12 cellular contexts compared by ENCODE assay signal in the genomic region with DNA sequence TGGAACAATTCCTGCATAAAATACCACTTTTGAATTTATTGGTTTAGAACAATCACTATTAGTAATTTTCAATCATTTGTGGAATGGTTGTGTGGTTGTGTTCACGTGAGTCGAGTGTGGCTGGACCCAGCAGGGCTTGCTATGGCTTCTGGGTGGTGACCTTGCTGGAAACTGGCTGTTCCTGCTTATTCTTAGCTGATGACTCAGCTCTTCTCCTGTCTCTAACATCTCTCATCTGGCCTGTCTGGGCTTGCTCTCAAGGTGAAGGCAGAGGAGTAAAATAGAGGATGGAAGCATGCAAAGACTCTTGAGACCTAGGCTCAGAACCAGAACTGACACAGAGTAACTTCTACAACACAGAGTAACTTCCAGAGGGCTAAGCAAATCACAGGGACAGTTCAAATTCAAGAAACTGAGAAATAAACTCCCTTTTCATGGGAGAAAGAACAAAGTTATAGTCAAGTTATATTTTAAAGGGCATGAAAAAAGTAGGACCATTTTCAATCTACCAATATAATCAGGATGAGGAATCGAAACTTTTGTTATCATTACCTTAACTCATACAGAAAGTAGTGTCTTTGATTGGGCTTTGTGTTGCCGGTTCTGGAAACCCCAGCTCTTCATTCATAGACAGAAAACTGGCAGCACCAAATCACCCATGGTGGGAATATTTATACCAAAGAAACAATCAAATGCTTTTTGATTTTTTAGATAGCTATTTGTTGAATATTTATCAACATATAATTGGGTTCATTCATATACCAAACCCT.
DNase-seq lines count a peak whose midpoint lies in the region; ATAC-seq, FAIRE-seq and TF ChIP-seq lines count a peak whose summit lies in the region.
"Had no signal": no experiment of that assay in that cellular context is flagged by ENCODE, and none has a peak within 500 bp of the region (broad histone marks: within the 10 kb centered on the region; RNA-seq: fewer than 3 reads in every experiment).

No MANE protein-coding gene starts in this region.

- no peaks in the 10 kb centered on the region for H3K4me1 ChIP-seq in SK-N-SH (ENCODE audit: control insufficient read depth in 1 of 2, insufficient read depth in 2 of 2, low read depth in 1 of 2, low read length in 1 of 2)
- peaks cover 17% of the 10 kb centered on the region for H3K4me1 ChIP-seq in keratinocyte (ENCODE audit: control insufficient read depth, extremely low read depth, insufficient read depth, low read length)

- H3K9me3 ChIP-seq in SK-N-SH (no peaks in the 10 kb centered on the region), keratinocyte (ENCODE audit: control insufficient read depth, low read depth, low read length) (no peaks in the 10 kb centered on the region)

- H3K9ac ChIP-seq in SK-N-SH (no peak overlapping the region), keratinocyte (ENCODE audit: control insufficient read depth, extremely low read depth, insufficient read depth, low read length) (no peak overlapping the region)

- DNase-seq in Caki2 (ENCODE audit: low read depth) (peak; percentile 55), SK-N-SH (no peak), keratinocyte (ENCODE audit: low read depth, low spot score) (peak; percentile 77), AG20443 (ENCODE audit: low spot score) (no peak), SK-N-DZ (ENCODE audit: low spot score) (no peak), CD1c-positive myeloid dendritic cell (ENCODE audit: extremely low spot score) (no peak)
- DNase-seq: glutamatergic neuron; naive thymus-derived CD8-positive, alpha-beta T cell had no signal

- ATAC-seq in HG02798 (IDR thresholded peaks at IDR 0.05; ENCODE audit: poor library complexity, unreplicated experiment): peak; percentile 66
- no peak for ATAC-seq in GM19397 (IDR thresholded peaks at IDR 0.05; ENCODE audit: unreplicated experiment)
- ATAC-seq: naive thymus-derived CD8-positive, alpha-beta T cell; Right ventricle myocardium inferior had no signal

- H2AFZ ChIP-seq in SK-N-SH (ENCODE audit: low read depth) (peak overlapping the region; percentile 83), keratinocyte (ENCODE audit: control insufficient read depth, low read length) (peak overlapping the region; percentile 67)

- no peak for TF ChIP-seq RAD21 in SK-N-SH (IDR thresholded peaks at IDR 0.05; ENCODE audit: low read length)

- dilution Hi-C loops in keratinocyte (cut with MboI; ENCODE audit: extremely low pct_ligation_motif_present, low sequenced_read_pairs): no loop called here

- H3K4me3 ChIP-seq in SK-N-SH (ENCODE audit: low read depth in 2 of 2, low read length in 1 of 2): no peak overlapping the region
- peak overlapping the region in 2 of 3 experiments; percentile 6 to 8 for H3K4me3 ChIP-seq in keratinocyte (ENCODE audit: control insufficient read depth in 2 of 3, extremely low read depth in 1 of 3, insufficient read depth in 2 of 3, low read depth in 1 of 3, low read length in 3 of 3)

- CTCF ChIA-PET in SK-N-SH (lab: Yijun Ruan, JAX): no interaction called here

- TF ChIP-seq EP300 in SK-N-SH (IDR thresholded peaks at IDR 0.05; ENCODE audit: borderline replicate concordance in 1 of 2, low read depth in 1 of 2, low read length in 1 of 2): no peak

- in situ Hi-C loops in Caki2 (cut with HindIII; ENCODE audit: low pct_unique_long_range_greater_than_20kb, low sequenced_read_pairs): no loop called here

- no peaks in the 10 kb centered on the region for H3K9me2 ChIP-seq in SK-N-SH

- no peak overlapping the region for H3K4me2 ChIP-seq in SK-N-SH
- peak overlapping the region; percentile 73 for H3K4me2 ChIP-seq in keratinocyte (ENCODE audit: control insufficient read depth, extremely low read depth, insufficient read depth, low read depth, low read length)

- WGBS in SK-N-SH (ENCODE audit: low lambda C conversion rate): 16% methylated on average over 4 of the region's 4 CpGs

- peak; percentile 93 for FAIRE-seq in keratinocyte (lab: Jason Lieb, UNC)

- H3K9me1 ChIP-seq in keratinocyte (ENCODE audit: control insufficient read depth, extremely low read depth, insufficient read depth, low read length): no peaks in the 10 kb centered on the region

- no peaks in the 10 kb centered on the region for H3K36me3 ChIP-seq in SK-N-SH (replicated peaks in 1 of 2; ENCODE audit: control insufficient read depth in 1 of 2, insufficient read depth in 2 of 2, low read length in 1 of 2)
- H3K36me3 ChIP-seq in keratinocyte (ENCODE audit: control insufficient read depth in 2 of 2, extremely low read depth in 1 of 2, insufficient read depth in 2 of 2, low read length in 2 of 2): no peaks in the 10 kb centered on the region

- H3K79me2 ChIP-seq in SK-N-SH (ENCODE audit: insufficient read depth) (no peaks in the 10 kb centered on the region), keratinocyte (ENCODE audit: control insufficient read depth, insufficient read depth, low read length) (no peaks in the 10 kb centered on the region)

- TF ChIP-seq CTCF in SK-N-SH (IDR thresholded peaks at IDR 0.05) (no peak), keratinocyte (optimal IDR thresholded peaks at IDR 0.05 in 1 of 3, IDR thresholded peaks at IDR 0.05 in 1 of 3, conservative IDR thresholded peaks at IDR 0.05 in 1 of 3; ENCODE audit: extremely low read depth in 1 of 3, insufficient read depth in 2 of 3, low read length in 3 of 3) (no peak)

- POLR2A ChIA-PET in SK-N-SH (lab: Yijun Ruan, JAX): no interaction called here

- H3K27me3 ChIP-seq in SK-N-SH (ENCODE audit: insufficient read depth) (no peaks in the 10 kb centered on the region), keratinocyte (ENCODE audit: control insufficient read depth, extremely low read depth, insufficient read depth, low read length) (no peaks in the 10 kb centered on the region)

- H4K20me1 ChIP-seq in SK-N-SH (ENCODE audit: insufficient read depth): no peaks in the 10 kb centered on the region
- no peaks in the 10 kb centered on the region for H4K20me1 ChIP-seq in keratinocyte (ENCODE audit: control insufficient read depth, extremely low read depth, insufficient read depth, low read length)

- H3K27ac ChIP-seq in SK-N-SH (ENCODE audit: low read depth in 2 of 2, low read length in 1 of 2) (no peak overlapping the region), keratinocyte (ENCODE audit: control insufficient read depth, insufficient read depth, low read length) (peak overlapping the region; percentile 63)
- H3K27ac ChIP-seq: C4-2B had no signal

- no peaks in the 10 kb centered on the region for H3F3A ChIP-seq in SK-N-SH (replicated peaks; ENCODE audit: insufficient read depth)

TF ChIP-seq in SK-N-SH, 30 proteins besides CTCF, POLR2A, EP300 and RAD21:
- no peak for TF ChIP-seq TEAD4 (IDR thresholded peaks at IDR 0.05; ENCODE audit: borderline replicate concordance, insufficient read depth)
- TF ChIP-seq FOSL2 (IDR thresholded peaks at IDR 0.05; ENCODE audit: borderline replicate concordance, low read depth): peak; percentile 40; the same call in 1 of the 2 replicates
- TF ChIP-seq, protein P1, sequence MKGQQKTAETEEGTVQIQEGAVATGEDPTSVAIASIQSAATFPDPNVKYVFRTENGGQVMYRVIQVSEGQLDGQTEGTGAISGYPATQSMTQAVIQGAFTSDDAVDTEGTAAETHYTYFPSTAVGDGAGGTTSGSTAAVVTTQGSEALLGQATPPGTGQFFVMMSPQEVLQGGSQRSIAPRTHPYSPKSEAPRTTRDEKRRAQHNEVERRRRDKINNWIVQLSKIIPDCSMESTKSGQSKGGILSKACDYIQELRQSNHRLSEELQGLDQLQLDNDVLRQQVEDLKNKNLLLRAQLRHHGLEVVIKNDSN (IDR thresholded peaks at IDR 0.05; ENCODE audit: borderline replicate concordance, low read depth): no peak
- TF ChIP-seq MEF2A (IDR thresholded peaks at IDR 0.05; ENCODE audit: borderline replicate concordance, low read depth): peak; percentile 39; the same call in 1 of the 2 replicates
- no peak for TF ChIP-seq RCOR1 (IDR thresholded peaks at IDR 0.05; ENCODE audit: low read length)

Comparison
In these comparisons a context has a peak if more than half of its experiments do, and no peak if none do; other contexts are left out.
1. DNase-seq: peak in Caki2 (single experiment) and keratinocyte (single experiment); none in SK-N-SH (single experiment), AG20443 (single experiment), SK-N-DZ (single experiment) and CD1c-positive myeloid dendritic cell (single experiment).
2. H3K4me3 ChIP-seq: peak in keratinocyte (2 of 3); none in SK-N-SH (0 of 2).